ENCODE assay signal across 20 cellular contexts in genomic region chr18:23355206-23355605, GRCh38.
DNase-seq lines count a peak whose midpoint lies in the region; ATAC-seq and TF ChIP-seq lines count a peak whose summit lies in the region.
"Had no signal": no experiment of that assay in that cellular context is flagged by ENCODE, and none has a peak within 500 bp of the region (broad histone marks: within the 10 kb centered on the region; RNA-seq: fewer than 3 reads in every experiment).

No MANE protein-coding gene starts in this region.

- intact Hi-C loops in right cardiac atrium (cut with DNase I) = loop anchor here in 2 of 4 donors (5.0 to 10.0 kb wide), 3 partner anchors 100 to 223 kb away; no protein-coding TSS in a partner anchor
- intact Hi-C loops in heart right ventricle (cut with DNase I) = loop anchor here in 9 of 10 donors (5.0 to 10.0 kb wide), 9 partner anchors 78 to 330 kb away; partner anchors contain the start of gene CABLES1 (in 1 of the 9)
- intact Hi-C loops in aorta (cut with DNase I) = loop anchor here (5.0 kb wide), 3 partner anchors 123 to 218 kb away; partner anchors contain the start of gene CABLES1 (in 1 of the 2)

- H3K9me3 ChIP-seq in right cardiac atrium (ENCODE audit: control insufficient read depth, low read length) (no peaks in the 10 kb centered on the region), heart right ventricle (no peaks in the 10 kb centered on the region), aorta (ENCODE audit: control insufficient read depth, low read length) (no peaks in the 10 kb centered on the region)

- H3K27me3 ChIP-seq in right cardiac atrium (ENCODE audit: control insufficient read depth, insufficient read depth) (no peaks in the 10 kb centered on the region), heart right ventricle (no peaks in the 10 kb centered on the region), aorta (ENCODE audit: control insufficient read depth in 1 of 2, insufficient read depth in 2 of 2, low read length in 1 of 2) (no peaks in the 10 kb centered on the region)
- H3K27me3 ChIP-seq: BLaER1 treated with 17β-estradiol and CSF1 and Interleukin-3, amounts not matched to agents 10 nM and 100 nM had no signal

- H3K27ac ChIP-seq in right cardiac atrium (ENCODE audit: low read length) (no peak overlapping the region), heart right ventricle (no peak overlapping the region), aorta (ENCODE audit: low read depth in 1 of 2, low read length in 2 of 2) (peak overlapping the region; percentile 7 to 100)
- H3K27ac ChIP-seq: BLaER1 treated with 17β-estradiol and CSF1 and Interleukin-3, amounts not matched to agents 10 nM and 100 nM; GM23248 had no signal

- no peak for TF ChIP-seq CTCF in heart right ventricle (IDR thresholded peaks at IDR 0.05)

- peaks cover 11% of the 10 kb centered on the region for H3K4me1 ChIP-seq in right cardiac atrium (ENCODE audit: control insufficient read depth, insufficient read depth, low read length)
- H3K4me1 ChIP-seq in heart right ventricle = peaks cover 6 to 40% (median 25%) of the 10 kb centered on the region in 9 donors
- H3K4me1 ChIP-seq in aorta (ENCODE audit: control insufficient read depth in 1 of 2, insufficient read depth in 2 of 2, low read length in 2 of 2) = peaks cover 10 to 11% of the 10 kb centered on the region in 2 donors

- peak; percentile 39 to 74 (median 64) for DNase-seq in right cardiac atrium
- no peak for DNase-seq in heart right ventricle
- DNase-seq in globus pallidus (ENCODE audit: low spot score) = peak; percentile 57
- DNase-seq in pons (ENCODE audit: low spot score) = peak; percentile 19
- DNase-seq in aorta = peak in 1 of 2 donors; percentile 63
- DNase-seq in HPDE6-E6E7 (ENCODE audit: extremely low spot score) = no peak
- no peak for DNase-seq in epidermal melanocyte (ENCODE audit: insufficient read length, low spot score)
- DNase-seq: CD8-positive, alpha-beta memory T cell; DND-41; GDM1; KG1; NCI-H1436 treated with DMSO at 0.1 percent for 48 hours; NCI-H2081; NCI-H2227 treated with DMSO at 0.1 percent for 48 hours; NCI-H524; SHP77 had no signal

- no peak for ATAC-seq in right cardiac atrium
- no peak for ATAC-seq in heart right ventricle
- ATAC-seq in aorta (ENCODE audit: low FRiP score) = no peak
- no peak for ATAC-seq in HG02642 (IDR thresholded peaks at IDR 0.05; ENCODE audit: poor library complexity, unreplicated experiment)
- ATAC-seq: HCT116 had no signal

- H3K36me3 ChIP-seq in heart right ventricle (peaks cover 0 to 21% (median 0%) of the 10 kb centered on the region in 9 donors), aorta (ENCODE audit: control insufficient read depth in 1 of 2, insufficient read depth in 2 of 2, low read length in 1 of 2) (peaks cover 0 to 3% of the 10 kb centered on the region in 2 donors)

- H3K4me3 ChIP-seq in right cardiac atrium (ENCODE audit: low read length) (no peak overlapping the region), heart right ventricle (no peak overlapping the region), aorta (ENCODE audit: low read length in 2 of 2) (no peak overlapping the region)
- H3K4me3 ChIP-seq: BLaER1 treated with 17β-estradiol and CSF1 and Interleukin-3, amounts not matched to agents 10 nM and 100 nM; GM23248 had no signal

- 67% methylated on average over 6 of the region's 6 CpGs for WGBS in right cardiac atrium
- 81 to 84% methylated on average over 6 of the region's 6 CpGs for WGBS in heart right ventricle, 2 donors
- 30 to 39% methylated on average over 6 of the region's 6 CpGs for WGBS in aorta, 2 donors

Comparison
In these comparisons a context has a peak if more than half of its experiments do, and no peak if none do; other contexts are left out.
1. DNase-seq: peak in right cardiac atrium (3 of 3), globus pallidus (single experiment) and pons (single experiment); none in heart right ventricle (0 of 2), HPDE6-E6E7 (single experiment) and epidermal melanocyte (single experiment).
2. H3K27ac ChIP-seq: peak in aorta (2 of 2); none in right cardiac atrium (single experiment) and heart right ventricle (0 of 10).